Comparison of ENCODE assay signal across 9 cellular contexts in genomic region chr16:66548068-66548467, GRCh38. TPM values are rescaled to one million over a fixed set of nuclear protein-coding genes. Genes with fewer than 3 reads are reported as not detected.
A peak's percentile ranks its signal among the peaks of the same experiment; 100 is the strongest.
DNase-seq lines count a peak whose midpoint lies in the region; ATAC-seq, FAIRE-seq and TF ChIP-seq lines count a peak whose summit lies in the region.
"Had no signal": no experiment of that assay in that cellular context is flagged by ENCODE, and none has a peak within 500 bp of the region (broad histone marks: within the 10 kb centered on the region; RNA-seq: fewer than 3 reads in every experiment).

No MANE protein-coding gene starts in this region.

- no peak overlapping the region for H2AFZ ChIP-seq in Loucy (ENCODE audit: low read length)
- H2AFZ ChIP-seq in Karpas-422 (ENCODE audit: low read length): no peak overlapping the region

- H3K4me1 ChIP-seq in BLaER1 treated with 17β-estradiol and CSF1 and Interleukin-3, amounts not matched to agents 10 nM and 100 nM: peaks cover 84 to 95% (median 88%) of the 10 kb centered on the region in 10 experiments
- H3K4me1 ChIP-seq in Loucy (ENCODE audit: insufficient read depth, low read length, poor library complexity, severe bottlenecking) (peaks cover 64% of the 10 kb centered on the region), colonic mucosa (no peaks in the 10 kb centered on the region), Karpas-422 (ENCODE audit: low read length) (peaks cover 64% of the 10 kb centered on the region)

- peak overlapping the region in 5 of 10 experiments; percentile 26 to 78 (median 66); a peak in 4 of 20 replicates for H3K4me3 ChIP-seq in BLaER1 treated with 17β-estradiol and CSF1 and Interleukin-3, amounts not matched to agents 10 nM and 100 nM
- H3K4me3 ChIP-seq in Loucy (ENCODE audit: low read length, poor library complexity, severe bottlenecking): peak overlapping the region; percentile 94
- H3K4me3 ChIP-seq in colonic mucosa: no peak overlapping the region
- H3K4me3 ChIP-seq in Karpas-422 (ENCODE audit: low read length): no peak overlapping the region

- H3F3A ChIP-seq in Loucy (ENCODE audit: low read depth): peaks cover 14% of the 10 kb centered on the region; the same call in 1 of the 2 replicates

- H3K9me2 ChIP-seq in Loucy (replicated peaks; ENCODE audit: low read depth, low read length) (no peaks in the 10 kb centered on the region), Karpas-422 (replicated peaks; ENCODE audit: insufficient read depth, low read length) (no peaks in the 10 kb centered on the region)

- intact Hi-C loops in colonic mucosa (cut with DNase I): no loop called here

- peaks cover 0 to 6% (median 0%) of the 10 kb centered on the region in 11 experiments; a peak in 2 of 22 replicates for H3K9me3 ChIP-seq in BLaER1 treated with 17β-estradiol and CSF1 and Interleukin-3, amounts not matched to agents 10 nM and 100 nM (replicated peaks in 1 of 11)
- no peaks in the 10 kb centered on the region for H3K9me3 ChIP-seq in Loucy (ENCODE audit: insufficient read depth, low read depth, low read length)
- no peaks in the 10 kb centered on the region for H3K9me3 ChIP-seq in colonic mucosa
- H3K9me3 ChIP-seq in Karpas-422 (ENCODE audit: low read length): no peaks in the 10 kb centered on the region

- H3K4me2 ChIP-seq in BLaER1 treated with 17β-estradiol and CSF1 and Interleukin-3, amounts not matched to agents 10 nM and 100 nM: peak overlapping the region; percentile 90 to 98 (median 96)
- H3K4me2 ChIP-seq in Loucy (ENCODE audit: low read depth, low read length, poor library complexity, severe bottlenecking): peak overlapping the region; percentile 98
- H3K4me2 ChIP-seq in Karpas-422 (ENCODE audit: low read depth, low read length, poor library complexity, severe bottlenecking): no peak overlapping the region

- H3K27ac ChIP-seq in BLaER1 treated with 17β-estradiol and CSF1 and Interleukin-3, amounts not matched to agents 10 nM and 100 nM: peak overlapping the region; percentile 88 to 99 (median 99); a peak in 21 of 22 replicates
- H3K27ac ChIP-seq in colonic mucosa (peak overlapping the region; percentile 3), Karpas-422 (ENCODE audit: low read length) (no peak overlapping the region)

- DNase-seq in colonic mucosa (no peak), osteocyte (ENCODE audit: extremely low spot score, unreplicated experiment) (peak; percentile 56), H54 (ENCODE audit: insufficient read length, low spot score) (no peak), Karpas-422 (no peak), AG08396 (ENCODE audit: low spot score) (no peak)
- DNase-seq: GOT3 had no signal

- H3K9ac ChIP-seq in BLaER1 treated with 17β-estradiol and CSF1 and Interleukin-3, amounts not matched to agents 10 nM and 100 nM: peak overlapping the region; percentile 89 to 98 (median 97); a peak in 21 of 22 replicates
- peak overlapping the region; percentile 92 for H3K9ac ChIP-seq in Loucy (ENCODE audit: low read depth, low read length, poor library complexity, severe bottlenecking)
- H3K9ac ChIP-seq in colonic mucosa (ENCODE audit: low read depth in 2 of 2, low read length in 2 of 2): no peak overlapping the region
- H3K9ac ChIP-seq in Karpas-422 (ENCODE audit: low read length): no peak overlapping the region

- H3K36me3 Mint-ChIP-seq in osteocyte (ENCODE audit: unreplicated experiment): peaks cover 20% of the 10 kb centered on the region

- no peaks in the 10 kb centered on the region for H4K20me1 ChIP-seq in BLaER1 treated with 17β-estradiol and CSF1 and Interleukin-3, amounts not matched to agents 10 nM and 100 nM
- H4K20me1 ChIP-seq in Loucy (ENCODE audit: insufficient read depth, low read length, poor library complexity, severe bottlenecking) (peaks cover 2% of the 10 kb centered on the region), Karpas-422 (ENCODE audit: insufficient read depth, low read depth, low read length) (no peaks in the 10 kb centered on the region)

- no peak for TF ChIP-seq POLR2A in H54 (IDR thresholded peaks at IDR 0.05; ENCODE audit: low read depth, low read length)

- FAIRE-seq in H54 (lab: Jason Lieb, UNC): no peak

- peak overlapping the region; percentile 79 for H3K27ac Mint-ChIP-seq in osteocyte (ENCODE audit: unreplicated experiment)

- no peaks in the 10 kb centered on the region for H3K27me3 ChIP-seq in BLaER1 treated with 17β-estradiol and CSF1 and Interleukin-3, amounts not matched to agents 10 nM and 100 nM
- H3K27me3 ChIP-seq in Loucy (ENCODE audit: insufficient read depth, low read length, poor library complexity, severe bottlenecking) (no peaks in the 10 kb centered on the region), colonic mucosa (no peaks in the 10 kb centered on the region), Karpas-422 (ENCODE audit: low read length) (no peaks in the 10 kb centered on the region)

- peak overlapping the region; percentile 76 for H3K4me3 Mint-ChIP-seq in osteocyte (ENCODE audit: unreplicated experiment)

- peaks cover 0 to 24% (median 0%) of the 10 kb centered on the region in 11 experiments; a peak in 4 of 22 replicates for H3K36me3 ChIP-seq in BLaER1 treated with 17β-estradiol and CSF1 and Interleukin-3, amounts not matched to agents 10 nM and 100 nM
- no peaks in the 10 kb centered on the region for H3K36me3 ChIP-seq in Loucy (ENCODE audit: insufficient read depth, low read length)
- H3K36me3 ChIP-seq in colonic mucosa: no peaks in the 10 kb centered on the region
- H3K36me3 ChIP-seq in Karpas-422 (ENCODE audit: insufficient read depth, low read length): no peaks in the 10 kb centered on the region

- H3K4me1 Mint-ChIP-seq in osteocyte (ENCODE audit: unreplicated experiment): peaks cover 41% of the 10 kb centered on the region

- TF ChIP-seq CTCF in Loucy (conservative IDR thresholded peaks at IDR 0.05; ENCODE audit: low read length): no peak
- no peak for TF ChIP-seq CTCF in colonic mucosa (IDR thresholded peaks at IDR 0.05)
- TF ChIP-seq CTCF in osteocyte (IDR thresholded peaks at IDR 0.05): no peak

- ATAC-seq in HG03521 (IDR thresholded peaks at IDR 0.05; ENCODE audit: unreplicated experiment): no peak

- H3K79me2 ChIP-seq in Loucy (ENCODE audit: insufficient read depth, low read length): peaks cover 35% of the 10 kb centered on the region
- H3K79me2 ChIP-seq in Karpas-422 (ENCODE audit: low read length): peaks cover 4% of the 10 kb centered on the region

- no peaks in the 10 kb centered on the region for H3K9me3 Mint-ChIP-seq in osteocyte (ENCODE audit: unreplicated experiment)

- H3K27me3 Mint-ChIP-seq in osteocyte (ENCODE audit: unreplicated experiment): no peaks in the 10 kb centered on the region

RNA-seq across cellular contexts. Expression of gene TK2, which starts 1.9 kb away (rescaled TPM):
- total RNA-seq in colonic mucosa (10 to 100 TPM; 11.9 to 17.0 TPM), osteocyte (33.2 and 37.4 TPM in 2 replicates)
- 6.9 and 8.6 TPM in 2 replicates for total RNA-seq in Karpas-422 (2014; rRNA removed; shearing (Covaris generic); ENCODE audit: low replicate concordance)

RNA-seq across cellular contexts. Expression of gene CKLF, which starts 4.3 kb away (rescaled TPM):
- total RNA-seq in colonic mucosa (10 to 100 TPM; 41.5 to 58.4 TPM), osteocyte (41.5 and 42.5 TPM in 2 replicates)
- 61.3 and 76.0 TPM in 2 replicates for total RNA-seq in Karpas-422 (2014; rRNA removed; shearing (Covaris generic); ENCODE audit: low replicate concordance)

RNA-seq across cellular contexts. Expression of gene CMTM1, which starts 18.2 kb away (rescaled TPM):
- 1 to 10 TPM; 5.1 to 9.4 TPM for total RNA-seq in colonic mucosa
- total RNA-seq in osteocyte: 7.8 and 8.0 TPM in 2 replicates
- total RNA-seq in Karpas-422 (2014; rRNA removed; shearing (Covaris generic); ENCODE audit: low replicate concordance): 0.61 and 5.8 TPM in 2 replicates

RNA-seq across cellular contexts. Expression of gene CMTM2, which starts 31.2 kb away (rescaled TPM):
- total RNA-seq in colonic mucosa (not detected), osteocyte (not detected in 2 replicates)
- total RNA-seq in Karpas-422 (2014; rRNA removed; shearing (Covaris generic); ENCODE audit: low replicate concordance): not detected in 2 replicates

RNA-seq across cellular contexts. Expression of gene CMTM3, which starts 56.4 kb away (rescaled TPM):
- total RNA-seq in colonic mucosa: 1 to 10 TPM; 4.0 to 7.9 TPM
- 96.3 and 104 TPM in 2 replicates for total RNA-seq in osteocyte
- total RNA-seq in Karpas-422 (2014; rRNA removed; shearing (Covaris generic); ENCODE audit: low replicate concordance): 19.7 and 21.1 TPM in 2 replicates

Comparison
In these comparisons a context has a peak if more than half of its experiments do, and no peak if none do; other contexts are left out.
1. H3K9ac ChIP-seq: peak in BLaER1 treated with 17β-estradiol and CSF1 and Interleukin-3, amounts not matched to agents 10 nM and 100 nM (11 of 11) and Loucy (single experiment); none in colonic mucosa (0 of 2) and Karpas-422 (single experiment).